8 cellular contexts compared by ENCODE assay signal in genomic region chr7:31134246-31135188, GRCh38.
DNase-seq lines count a peak whose midpoint lies in the region; ATAC-seq and TF ChIP-seq lines count a peak whose summit lies in the region.

No MANE protein-coding gene starts in this region.

- H3K27ac ChIP-seq in Panc1 (ENCODE audit: low read length) (no peak overlapping the region), cardiac muscle cell (no peak overlapping the region)

- CTCF ChIA-PET in Panc1 (lab: Charles Lee), result interaction anchor here (0.6 to 1.6 kb wide), 13 partner anchors 9 to 1070 kb away, joined by 3 to 9 read pairs (median 4); no protein-coding TSS in a partner anchor

- intact Hi-C loops in Panc1 (cut with micrococcal nuclease; ENCODE audit: unreplicated experiment), result loop anchor here (2.0 to 10.0 kb wide), 5 partner anchors 200 to 1080 kb away; no protein-coding TSS in a partner anchor
- intact Hi-C loops in posterior vena cava (cut with DNase I), result loop anchor here (5.0 to 10.0 kb wide), 2 partner anchors 500 to 1378 kb away; no protein-coding TSS in a partner anchor

- POLR2A ChIA-PET in Panc1 (lab: Charles Lee), result interaction anchor here (0.7 kb wide), 1 partner anchor 460 kb away, joined by 3 read pairs; no protein-coding TSS in a partner anchor

- H3K27me3 ChIP-seq in Panc1 (ENCODE audit: control insufficient read depth, insufficient read depth, low read length) (no peaks in the 10 kb centered on the region; the same call in 1 of the 2 replicates), cardiac muscle cell (no peaks in the 10 kb centered on the region)

- H3K4me3 ChIP-seq in Panc1 (ENCODE audit: low read depth in 2 of 2, low read length in 2 of 2) (no peak overlapping the region), cardiac muscle cell (no peak overlapping the region)

- peak; percentile 83 for ATAC-seq in GM21737 (IDR thresholded peaks at IDR 0.05; ENCODE audit: unreplicated experiment)
- ATAC-seq in Panc1, result peak; percentile 100
- ATAC-seq in GM21367 (IDR thresholded peaks at IDR 0.05; ENCODE audit: unreplicated experiment), result no peak

- TF ChIP-seq CTCF in Panc1 (IDR thresholded peaks at IDR 0.05) (peak; percentile 87), cardiac muscle cell (IDR thresholded peaks at IDR 0.05; ENCODE audit: low read depth, low read length) (peak; percentile 68)

- H3K36me3 ChIP-seq in Panc1 (ENCODE audit: control insufficient read depth, insufficient read depth, low read length) (no peaks in the 10 kb centered on the region), cardiac muscle cell (no peaks in the 10 kb centered on the region)

- H3K9me3 ChIP-seq in Panc1 (ENCODE audit: control insufficient read depth, insufficient read depth, low read depth, low read length) (no peaks in the 10 kb centered on the region), cardiac muscle cell (ENCODE audit: low read depth) (no peaks in the 10 kb centered on the region)

- H3K4me1 ChIP-seq in Panc1 (ENCODE audit: control insufficient read depth, insufficient read depth, low read length) (no peaks in the 10 kb centered on the region), cardiac muscle cell (ENCODE audit: low read depth) (no peaks in the 10 kb centered on the region)

- no TSS peak for BruUV-seq in Panc1 (replicated peaks; lab: Mats Ljungman, UMichigan)

- in situ Hi-C loops in G401 (cut with HindIII; ENCODE audit: low sequenced_read_pairs) (no loop called here), Panc1 (cut with HindIII; ENCODE audit: low pct_unique_long_range_greater_than_20kb, low sequenced_read_pairs) (no loop called here)

- peak; percentile 88 for DNase-seq in G401 (ENCODE audit: low spot score)
- DNase-seq in KG1 (lab: John Stamatoyannopoulos, UW), result peak; percentile 6
- no peak for DNase-seq in Panc1 (ENCODE audit: low read depth, low spot score)
- DNase-seq in activated naive CD4-positive, alpha-beta T cell treated with Interleukin-2 at 50 U/mL for 16 hours, result peak; percentile 28
- DNase-seq in cardiac muscle cell (ENCODE audit: low read depth in 1 of 2, low spot score in 1 of 2), result peak; percentile 85 to 92
- peak; percentile 83 for DNase-seq in posterior vena cava (ENCODE audit: low spot score)
